ENCODE assay signal across 8 cellular contexts in the genomic region with DNA sequence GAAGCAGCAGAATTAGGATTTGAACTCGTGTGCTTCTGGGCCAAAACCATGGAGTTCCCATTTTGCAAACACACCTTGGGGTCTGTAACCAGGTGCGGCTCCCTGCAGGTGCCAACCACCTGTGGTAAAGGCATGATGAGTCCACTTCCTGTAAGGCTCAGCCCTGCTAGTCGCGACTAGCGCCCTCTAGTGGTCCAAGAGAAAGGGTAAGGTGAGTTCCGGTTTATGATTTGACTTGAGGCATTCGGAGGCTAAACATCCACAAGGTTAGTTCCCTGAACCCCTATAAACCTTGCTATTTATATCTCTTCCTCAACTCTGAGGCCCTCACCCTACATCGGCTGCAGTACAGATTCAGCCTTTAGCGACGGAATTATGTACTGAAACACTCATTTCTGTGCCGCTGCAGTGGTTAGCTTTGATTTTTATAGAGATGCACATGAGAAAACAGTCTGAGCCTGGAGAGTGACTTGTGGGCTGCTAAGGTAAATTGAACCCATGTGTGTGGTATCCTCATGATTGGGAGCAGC.
A peak's percentile ranks its signal among the peaks of the same experiment; 100 is the strongest.
DNase-seq lines count a peak whose midpoint lies in the region; ATAC-seq, FAIRE-seq and TF ChIP-seq lines count a peak whose summit lies in the region.

No MANE protein-coding gene starts in this region.

- H3K4me3 ChIP-seq in A673 (ENCODE audit: low read depth, low read length, poor library complexity, severe bottlenecking) (no peak overlapping the region), epithelial cell of esophagus (ENCODE audit: low read length) (no peak overlapping the region), neural progenitor cell (no peak overlapping the region)

- FAIRE-seq in urothelium cell line (lab: Jason Lieb, UNC): no peak

- CTCF ChIA-PET in A673 (lab: Charles Lee): no interaction called here
- CTCF ChIA-PET in activated CD4-positive, alpha-beta memory T cell treated with anti-CD3 and anti-CD28 coated beads for 36 hours (lab: Charles Lee): interaction anchor here (0.7 to 1.9 kb wide), 7 partner anchors 9 to 417 kb away, joined by 3 to 7 read pairs (median 3); partner anchors contain the start of gene PLCB1

- BruUV-seq in A673 (replicated peaks; lab: Mats Ljungman, UMichigan): no TSS peak

- no peak overlapping the region for H2AFZ ChIP-seq in neural progenitor cell (replicated peaks)

- DNase-seq in A673 (ENCODE audit: low spot score) (peak; percentile 64), NCI-H2081 treated with DMSO at 0.1 percent for 48 hours (lab: John Stamatoyannopoulos, UW) (peak; percentile 34), epithelial cell of esophagus (ENCODE audit: low read depth) (peak; percentile 83), neural progenitor cell (ENCODE audit: low spot score) (peak; percentile 75), urothelium cell line (ENCODE audit: low spot score) (peak; percentile 42)
- peak; percentile 75 for DNase-seq in activated CD4-positive, alpha-beta memory T cell treated with anti-CD3 and anti-CD28 coated beads for 36 hours

- H3K4me1 ChIP-seq in A673 (ENCODE audit: insufficient read depth, low read length, poor library complexity, severe bottlenecking) (peaks cover 24% of the 10 kb centered on the region), neural progenitor cell (peaks cover 58% of the 10 kb centered on the region)

- H3K27ac ChIP-seq in A673 (ENCODE audit: low read depth, low read length, poor library complexity, severe bottlenecking): no peak overlapping the region
- no peak overlapping the region for H3K27ac ChIP-seq in neural progenitor cell

- peaks cover 6% of the 10 kb centered on the region for H3K4me1 Mint-ChIP-seq in activated CD4-positive, alpha-beta memory T cell treated with anti-CD3 and anti-CD28 coated beads for 36 hours (ENCODE audit: low read depth)
- H3K4me1 Mint-ChIP-seq in neural progenitor cell: peaks cover 76% of the 10 kb centered on the region

- H4K20me1 ChIP-seq in neural progenitor cell (ENCODE audit: low read depth): no peaks in the 10 kb centered on the region

- no peak overlapping the region for H3K4me2 ChIP-seq in neural progenitor cell

- H3K36me3 Mint-ChIP-seq in activated CD4-positive, alpha-beta memory T cell treated with anti-CD3 and anti-CD28 coated beads for 36 hours: no peaks in the 10 kb centered on the region
- peaks cover 7% of the 10 kb centered on the region for H3K36me3 Mint-ChIP-seq in neural progenitor cell

- intact Hi-C loops in A673 (cut with micrococcal nuclease; ENCODE audit: unreplicated experiment): loop anchor here (5.0 kb wide), 1 partner anchor 82 kb away; no protein-coding TSS in a partner anchor
- intact Hi-C loops in activated CD4-positive, alpha-beta memory T cell treated with anti-CD3 and anti-CD28 coated beads for 36 hours (cut with micrococcal nuclease): loop anchor here (1.0 to 5.0 kb wide), 6 partner anchors 30 to 417 kb away; partner anchors contain the start of gene PLCB1

- H3K4me3 Mint-ChIP-seq in activated CD4-positive, alpha-beta memory T cell treated with anti-CD3 and anti-CD28 coated beads for 36 hours: no peak overlapping the region
- H3K4me3 Mint-ChIP-seq in neural progenitor cell: no peak overlapping the region

- no peaks in the 10 kb centered on the region for H3K27me3 Mint-ChIP-seq in activated CD4-positive, alpha-beta memory T cell treated with anti-CD3 and anti-CD28 coated beads for 36 hours
- no peaks in the 10 kb centered on the region for H3K27me3 Mint-ChIP-seq in neural progenitor cell (ENCODE audit: insufficient read depth, low read depth)

- no peaks in the 10 kb centered on the region for H3K9me3 Mint-ChIP-seq in activated CD4-positive, alpha-beta memory T cell treated with anti-CD3 and anti-CD28 coated beads for 36 hours
- peaks cover 9% of the 10 kb centered on the region for H3K9me3 Mint-ChIP-seq in neural progenitor cell

- H3K9ac ChIP-seq in neural progenitor cell: no peak overlapping the region

- H3K79me2 ChIP-seq in neural progenitor cell (ENCODE audit: low read depth): no peaks in the 10 kb centered on the region

- peak; percentile 98 for ATAC-seq in GM18505 (IDR thresholded peaks at IDR 0.05; ENCODE audit: unreplicated experiment)
- peak; percentile 95 for ATAC-seq in HG02938 (IDR thresholded peaks at IDR 0.05; ENCODE audit: unreplicated experiment)

- no peak overlapping the region for H3K27ac Mint-ChIP-seq in activated CD4-positive, alpha-beta memory T cell treated with anti-CD3 and anti-CD28 coated beads for 36 hours
- H3K27ac Mint-ChIP-seq in neural progenitor cell: peak overlapping the region; percentile 36

- no peak for TF ChIP-seq POLR2A in GM18505 (IDR thresholded peaks at IDR 0.05; ENCODE audit: borderline replicate concordance, extremely low read depth, insufficient read depth, insufficient read length)

- TF ChIP-seq CTCF in A673 (conservative IDR thresholded peaks at IDR 0.05; ENCODE audit: low read depth, low read length) (peak; percentile 89), epithelial cell of esophagus (IDR thresholded peaks at IDR 0.05; ENCODE audit: insufficient read depth, low read depth, low read length, missing control alignments) (peak; percentile 76), neural progenitor cell (IDR thresholded peaks at IDR 0.05) (peak; percentile 83)

- peaks cover 25% of the 10 kb centered on the region for H3F3A ChIP-seq in neural progenitor cell (ENCODE audit: low read depth)

- no peaks in the 10 kb centered on the region for H3K27me3 ChIP-seq in A673 (replicated peaks; ENCODE audit: insufficient read depth, low read depth, low read length, poor library complexity)
- no peaks in the 10 kb centered on the region for H3K27me3 ChIP-seq in neural progenitor cell

- H3K36me3 ChIP-seq in A673 (ENCODE audit: insufficient read depth, low read length, poor library complexity, severe bottlenecking): no peaks in the 10 kb centered on the region
- H3K36me3 ChIP-seq in neural progenitor cell: no peaks in the 10 kb centered on the region

- POLR2A ChIA-PET in A673 (lab: Charles Lee; ENCODE audit: low non-redundant PET): no interaction called here
- POLR2A ChIA-PET in activated CD4-positive, alpha-beta memory T cell treated with anti-CD3 and anti-CD28 coated beads for 36 hours (lab: Charles Lee): no interaction called here

- no peaks in the 10 kb centered on the region for H3K9me3 ChIP-seq in A673 (ENCODE audit: low read depth, low read length, poor library complexity, severe bottlenecking)
- H3K9me3 ChIP-seq in neural progenitor cell (ENCODE audit: low read depth): no peaks in the 10 kb centered on the region
